32 cellular contexts compared by ENCODE assay signal in the genomic region with DNA sequence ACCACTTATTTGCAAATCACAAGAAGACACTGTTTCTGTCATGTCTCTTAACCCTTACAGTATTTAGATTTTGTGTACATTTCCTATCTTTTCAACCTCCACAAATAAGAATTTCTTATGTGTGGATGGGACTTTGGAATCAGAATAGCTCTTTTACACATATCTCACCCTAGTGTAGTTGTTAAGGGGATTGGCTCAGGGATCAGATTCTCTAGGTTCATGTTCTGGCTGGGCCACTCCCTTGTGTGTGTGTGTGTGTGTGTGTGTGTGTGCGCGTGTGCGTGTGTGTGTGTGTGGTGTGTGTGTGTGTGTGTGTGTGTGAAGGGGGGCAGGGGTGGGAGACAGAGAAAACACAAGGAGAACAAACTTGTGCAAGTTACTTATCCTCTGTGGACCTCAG.
"Had no signal": no experiment of that assay in that cellular context is flagged by ENCODE, and none has a peak within 500 bp of the region (broad histone marks: within the 10 kb centered on the region; RNA-seq: fewer than 3 reads in every experiment).

No MANE protein-coding gene starts in this region.

- H3K4me3 Mint-ChIP-seq: activated CD4-positive, alpha-beta memory T cell treated with anti-CD3 and anti-CD28 coated beads for 36 hours; activated CD4-positive, alpha-beta T cell treated with anti-CD3 and anti-CD28 coated beads for 36 hours; activated CD4-positive, alpha-beta T cell treated with anti-CD3 and anti-CD28 coated beads, Interleukin-2, amount 10 ng/mL, durations not matched to agents 24 days and 14 days; activated CD8-positive, alpha-beta memory T cell treated with anti-CD3 and anti-CD28 coated beads, Interleukin-2, amount 10 ng/mL, durations not matched to agents 7 days and 5 days; activated CD8-positive, alpha-beta T cell treated with anti-CD3 and anti-CD28 coated beads, Interleukin-2, amount 10 ng/mL, durations not matched to agents 7 days and 5 days; activated naive CD4-positive, alpha-beta T cell treated with anti-CD3 and anti-CD28 coated beads, Interleukin-2, amount 10 ng/mL, durations not matched to agents 7 days and 5 days; activated naive CD8-positive, alpha-beta T cell treated with anti-CD3 and anti-CD28 coated beads, Interleukin-2, amount 10 ng/mL, durations not matched to agents 7 days and 5 days; activated T-cell treated with anti-CD3 and anti-CD28 coated beads, Interleukin-2, amount 50 U/mL, for 72 hours; brain; T-helper 17 cell; T-helper 2 cell treated with Interferon-gamma antibody and Interleukin-4, amounts not matched to agents 5 μg/mL and 100 μg/mL, for 36 hours had no signal

- ATAC-seq: activated CD4-positive, alpha-beta T cell treated with anti-CD3 and anti-CD28 coated beads for 36 hours; activated CD8-positive, alpha-beta memory T cell treated with anti-CD3 and anti-CD28 coated beads, Interleukin-2, amount 10 ng/mL, durations not matched to agents 7 days and 5 days; activated CD8-positive, alpha-beta T cell treated with anti-CD3 and anti-CD28 coated beads, Interleukin-2, amount 10 ng/mL, durations not matched to agents 7 days and 5 days; activated naive CD4-positive, alpha-beta T cell treated with anti-CD3 and anti-CD28 coated beads, Interleukin-2, amount 50 U/mL, for 72 hours; activated T-cell treated with anti-CD3 and anti-CD28 coated beads, Interleukin-2, amount 50 U/mL, for 72 hours; esophagus mucosa; T-helper 17 cell had no signal

- H3K4me1 Mint-ChIP-seq: activated CD4-positive, alpha-beta T cell treated with anti-CD3 and anti-CD28 coated beads for 36 hours; activated CD4-positive, alpha-beta T cell treated with anti-CD3 and anti-CD28 coated beads, Interleukin-2, amount 10 ng/mL, durations not matched to agents 24 days and 14 days; activated CD8-positive, alpha-beta memory T cell treated with anti-CD3 and anti-CD28 coated beads, Interleukin-2, amount 10 ng/mL, durations not matched to agents 7 days and 5 days; activated naive CD4-positive, alpha-beta T cell treated with anti-CD3 and anti-CD28 coated beads, Interleukin-2, amount 10 ng/mL, durations not matched to agents 7 days and 5 days; activated naive CD8-positive, alpha-beta T cell treated with anti-CD3 and anti-CD28 coated beads, Interleukin-2, amount 10 ng/mL, durations not matched to agents 7 days and 5 days; T-helper 17 cell had no signal

- FAIRE-seq: endometrium, frontal cortex had no signal

- H3K27me3 Mint-ChIP-seq: activated CD4-positive, alpha-beta memory T cell treated with anti-CD3 and anti-CD28 coated beads for 36 hours; activated CD4-positive, alpha-beta T cell treated with anti-CD3 and anti-CD28 coated beads for 36 hours; activated CD4-positive, alpha-beta T cell treated with anti-CD3 and anti-CD28 coated beads, Interleukin-2, amount 10 ng/mL, durations not matched to agents 24 days and 14 days; activated CD8-positive, alpha-beta memory T cell treated with anti-CD3 and anti-CD28 coated beads, Interleukin-2, amount 10 ng/mL, durations not matched to agents 7 days and 5 days; activated naive CD4-positive, alpha-beta T cell treated with anti-CD3 and anti-CD28 coated beads, Interleukin-2, amount 10 ng/mL, durations not matched to agents 7 days and 5 days; activated naive CD8-positive, alpha-beta T cell treated with anti-CD3 and anti-CD28 coated beads, Interleukin-2, amount 10 ng/mL, durations not matched to agents 7 days and 5 days; T-helper 17 cell had no signal

- DNase-seq: activated CD4-positive, alpha-beta memory T cell treated with anti-CD3 and anti-CD28 coated beads for 36 hours; activated CD4-positive, alpha-beta T cell treated with anti-CD3 and anti-CD28 coated beads for 36 hours; activated CD4-positive, alpha-beta T cell treated with anti-CD3 and anti-CD28 coated beads, Interleukin-2, amount 10 ng/mL, durations not matched to agents 24 days and 14 days; activated CD4-positive, CD25-positive, alpha-beta regulatory T cell; activated CD4-positive, CD25-positive, alpha-beta regulatory T cell treated with anti-CD3 and anti-CD28 coated beads, Interleukin-2, amount 50 U/mL, for 72 hours; activated CD8-positive, alpha-beta memory T cell treated with anti-CD3 and anti-CD28 coated beads, Interleukin-2, amount 10 ng/mL, durations not matched to agents 7 days and 5 days; activated CD8-positive, alpha-beta memory T cell treated with anti-CD3 and anti-CD28 coated beads, Interleukin-2, amount 50 U/mL, for 4 hours; activated CD8-positive, alpha-beta T cell treated with anti-CD3 and anti-CD28 coated beads, Interleukin-2, amount 10 ng/mL, durations not matched to agents 7 days and 5 days; activated gamma-delta T cell; activated naive CD4-positive, alpha-beta T cell; activated naive CD4-positive, alpha-beta T cell treated with anti-CD3 and anti-CD28 coated beads, Interleukin-2, amount 10 ng/mL, durations not matched to agents 7 days and 5 days; activated naive CD8-positive, alpha-beta T cell treated with anti-CD3 and anti-CD28 coated beads, Interleukin-2, amount 10 ng/mL, durations not matched to agents 7 days and 5 days; activated T-cell treated with anti-CD3 and anti-CD28 coated beads, Interleukin-2, amount 50 U/mL, for 1 hour; activated T-cell treated with anti-CD3 and anti-CD28 coated beads, Interleukin-2, amount 50 U/mL, for 72 hours; central memory CD4-positive, alpha-beta T cell; cerebellar nuclear complex; colonic mucosa; effector CD8-positive, alpha-beta T cell; foreskin fibroblast; head of caudate nucleus; T-helper 1 cell; T-helper 17 cell; T1000 had no signal

- H3K9me3 ChIP-seq: ascending aorta, breast epithelium, colonic mucosa had no signal

- H3K9me3 Mint-ChIP-seq: activated CD4-positive, alpha-beta memory T cell treated with anti-CD3 and anti-CD28 coated beads for 36 hours; activated CD4-positive, alpha-beta T cell treated with anti-CD3 and anti-CD28 coated beads, Interleukin-2, amount 10 ng/mL, durations not matched to agents 24 days and 14 days; activated naive CD4-positive, alpha-beta T cell treated with anti-CD3 and anti-CD28 coated beads, Interleukin-2, amount 10 ng/mL, durations not matched to agents 7 days and 5 days; activated naive CD4-positive, alpha-beta T cell treated with anti-CD3 and anti-CD28 coated beads, Interleukin-2, amount 50 U/mL, for 72 hours; activated naive CD8-positive, alpha-beta T cell treated with anti-CD3 and anti-CD28 coated beads, Interleukin-2, amount 10 ng/mL, durations not matched to agents 7 days and 5 days; activated T-cell treated with anti-CD3 and anti-CD28 coated beads, Interleukin-2, amount 50 U/mL, for 72 hours; brain; T-helper 2 cell treated with Interferon-gamma antibody and Interleukin-4, amounts not matched to agents 5 μg/mL and 100 μg/mL, for 36 hours had no signal

- H3K4me1 ChIP-seq: ascending aorta, breast epithelium, colonic mucosa had no signal

- H3K36me3 Mint-ChIP-seq: activated naive CD4-positive, alpha-beta T cell treated with anti-CD3 and anti-CD28 coated beads, Interleukin-2, amount 50 U/mL, for 72 hours had no signal

- H3K36me3 ChIP-seq: ascending aorta, breast epithelium, cardiac muscle cell, colonic mucosa had no signal

- H3K4me3 ChIP-seq: ascending aorta, breast epithelium, cardiac muscle cell, colonic mucosa had no signal

- H3K27ac ChIP-seq: ascending aorta, breast epithelium, cardiac muscle cell, colonic mucosa had no signal

- H3K27me3 ChIP-seq: ascending aorta, cardiac muscle cell, colonic mucosa had no signal

- H3K27ac Mint-ChIP-seq: activated CD4-positive, alpha-beta memory T cell treated with anti-CD3 and anti-CD28 coated beads for 36 hours; activated CD4-positive, alpha-beta T cell treated with anti-CD3 and anti-CD28 coated beads for 36 hours; activated CD4-positive, alpha-beta T cell treated with anti-CD3 and anti-CD28 coated beads, Interleukin-2, amount 10 ng/mL, durations not matched to agents 24 days and 14 days; activated CD8-positive, alpha-beta memory T cell treated with anti-CD3 and anti-CD28 coated beads, Interleukin-2, amount 10 ng/mL, durations not matched to agents 7 days and 5 days; activated CD8-positive, alpha-beta T cell treated with anti-CD3 and anti-CD28 coated beads, Interleukin-2, amount 10 ng/mL, durations not matched to agents 7 days and 5 days; activated naive CD4-positive, alpha-beta T cell treated with anti-CD3 and anti-CD28 coated beads, Interleukin-2, amount 10 ng/mL, durations not matched to agents 7 days and 5 days; activated naive CD4-positive, alpha-beta T cell treated with anti-CD3 and anti-CD28 coated beads, Interleukin-2, amount 50 U/mL, for 72 hours; activated naive CD8-positive, alpha-beta T cell treated with anti-CD3 and anti-CD28 coated beads, Interleukin-2, amount 10 ng/mL, durations not matched to agents 7 days and 5 days; activated T-cell treated with anti-CD3 and anti-CD28 coated beads, Interleukin-2, amount 50 U/mL, for 72 hours; T-helper 17 cell; T-helper 2 cell treated with Interferon-gamma antibody and Interleukin-4, amounts not matched to agents 5 μg/mL and 100 μg/mL, for 36 hours had no signal
